ENCODE assay signal across 10 cellular contexts in genomic region chr15:90160781-90161727, GRCh38. TPM values are rescaled to one million over a fixed set of nuclear protein-coding genes. Genes with fewer than 3 reads are reported as not detected.
A peak's percentile ranks its signal among the peaks of the same experiment; 100 is the strongest.
DNase-seq lines count a peak whose midpoint lies in the region; ATAC-seq and TF ChIP-seq lines count a peak whose summit lies in the region.
"Had no signal": no experiment of that assay in that cellular context is flagged by ENCODE, and none has a peak within 500 bp of the region (broad histone marks: within the 10 kb centered on the region; RNA-seq: fewer than 3 reads in every experiment).

No MANE protein-coding gene starts in this region.

- H3K36me3 Mint-ChIP-seq in CD14-positive monocyte = no peaks in the 10 kb centered on the region

- H3K9me3 ChIP-seq in mucosa of descending colon = no peaks in the 10 kb centered on the region

- no peaks in the 10 kb centered on the region for H3K36me3 ChIP-seq in mucosa of descending colon (ENCODE audit: low read depth)

- ATAC-seq in mucosa of descending colon (peak; percentile 39), HG03439 (IDR thresholded peaks at IDR 0.05; ENCODE audit: unreplicated experiment) (no peak), GM19035 (IDR thresholded peaks at IDR 0.05; ENCODE audit: unreplicated experiment) (no peak), GM19023 (IDR thresholded peaks at IDR 0.05; ENCODE audit: unreplicated experiment) (no peak)

- TF ChIP-seq CTCF in CD14-positive monocyte (IDR thresholded peaks at IDR 0.05) = no peak
- TF ChIP-seq CTCF in VCaP (conservative IDR thresholded peaks at IDR 0.05) = no peak
- TF ChIP-seq CTCF in mucosa of descending colon (IDR thresholded peaks at IDR 0.05) = no peak

- peaks cover 64% of the 10 kb centered on the region for H3K4me1 Mint-ChIP-seq in CD14-positive monocyte

- H3K4me1 ChIP-seq in mucosa of descending colon (ENCODE audit: low read depth) = peaks cover 49% of the 10 kb centered on the region

- H3K27ac Mint-ChIP-seq in CD14-positive monocyte = peak overlapping the region; percentile 55 to 86 (median 79)

- peak overlapping the region; percentile 100 for H3K27ac ChIP-seq in VCaP

- intact Hi-C loops in CD14-positive monocyte (cut with micrococcal nuclease) (no loop called here), mucosa of descending colon (cut with DNase I, micrococcal nuclease) (no loop called here)

- H3K27me3 Mint-ChIP-seq in CD14-positive monocyte (ENCODE audit: low read depth in 3 of 3) = peaks cover 2 to 6% (median 2%) of the 10 kb centered on the region in 3 donors

- H3K4me3 Mint-ChIP-seq in CD14-positive monocyte = no peak overlapping the region

- no peak for DNase-seq in CD14-positive monocyte (ENCODE audit: low spot score)
- peak; percentile 57 for DNase-seq in NCI-H187 treated with DMSO at 0.1 percent for 48 hours (lab: John Stamatoyannopoulos, UW)
- peak; percentile 88 to 93 (median 91) for DNase-seq in mucosa of descending colon
- DNase-seq in activated CD4-positive, alpha-beta T cell treated with anti-CD3 and anti-CD28 coated beads, Interleukin-2, amount 50 U/mL, for 48 hours = no peak
- DNase-seq: activated naive CD4-positive, alpha-beta T cell treated with anti-CD3 and anti-CD28 coated beads, Interleukin-2, amount 50 U/mL, for 16 hours; stimulated activated naive CD4-positive, alpha-beta T cell treated with Interleukin-2 at 50 U/mL for 16 hours had no signal

- H3K9me3 Mint-ChIP-seq in CD14-positive monocyte = peaks cover 0 to 1% (median 0%) of the 10 kb centered on the region in 7 donors

- no peak overlapping the region for H3K4me3 ChIP-seq in mucosa of descending colon

RNA-seq across cellular contexts. Expression of gene SEMA4B, which starts 40.1 kb away (rescaled TPM):
- 10 to 100 TPM; 13.2 to 22.0 TPM for polyA plus RNA-seq in CD14-positive monocyte
- total RNA-seq in mucosa of descending colon = 100 to 1,000 TPM; 118 to 146 (median 131) TPM

RNA-seq across cellular contexts. Expression of gene IDH2, which starts 58.8 kb away (rescaled TPM):
- polyA plus RNA-seq in CD14-positive monocyte = 100 to 1,000 TPM in 1 of 2 donors, 10 to 100 TPM in 1; 82.2 to 115 TPM
- 100 to 1,000 TPM in 2 of 3 donors, 10 to 100 TPM in 1; 84.8 to 262 (median 124) TPM for total RNA-seq in mucosa of descending colon

Comparison
In these comparisons a context has a peak if more than half of its experiments do, and no peak if none do; other contexts are left out.
1. DNase-seq: peak in NCI-H187 treated with DMSO at 0.1 percent for 48 hours (single experiment) and mucosa of descending colon (3 of 3); none in CD14-positive monocyte (single experiment) and activated CD4-positive, alpha-beta T cell treated with anti-CD3 and anti-CD28 coated beads, Interleukin-2, amount 50 U/mL, for 48 hours (0 of 2).